Comparison of ENCODE assay signal across 12 cellular contexts in the genomic region with DNA sequence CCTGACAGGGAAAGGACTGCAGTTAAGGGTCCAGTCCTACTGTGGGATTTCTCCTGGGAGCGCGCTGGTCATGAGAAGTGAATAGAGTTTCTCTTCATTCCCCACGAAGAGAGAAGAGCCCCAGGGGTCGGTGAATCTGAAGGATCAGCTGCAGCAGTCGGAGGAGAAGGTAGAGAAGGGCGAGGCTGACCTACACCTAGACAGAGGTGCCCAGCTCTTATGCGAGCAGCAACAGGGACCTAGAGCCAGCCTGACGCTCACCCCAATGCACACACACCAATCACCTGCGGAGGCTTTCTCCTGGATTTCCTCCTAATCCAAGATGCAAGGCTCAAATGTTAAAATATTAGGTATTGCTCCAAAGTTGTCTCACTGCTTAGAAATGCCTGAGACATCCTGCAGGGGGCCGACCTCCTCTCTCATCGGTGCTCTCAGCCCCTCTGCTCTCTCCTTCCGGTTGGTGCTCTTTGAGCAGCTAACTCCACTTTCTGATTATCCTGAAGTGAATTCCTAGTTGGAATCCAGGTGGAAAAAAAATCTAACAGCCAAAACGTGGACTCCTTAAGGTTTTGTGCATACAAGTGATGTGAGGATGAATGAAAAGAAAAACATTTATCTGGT.
DNase-seq lines count a peak whose midpoint lies in the region; ATAC-seq and TF ChIP-seq lines count a peak whose summit lies in the region.
"Had no signal": no experiment of that assay in that cellular context is flagged by ENCODE, and none has a peak within 500 bp of the region (broad histone marks: within the 10 kb centered on the region; RNA-seq: fewer than 3 reads in every experiment).

No MANE protein-coding gene starts in this region.

- TF ChIP-seq CTCF in WERI-Rb-1 (IDR thresholded peaks at IDR 0.05; ENCODE audit: low read depth, low read length): peak; percentile 21; the same call in 1 of the 2 replicates

- no peaks in the 10 kb centered on the region for H3K9me3 ChIP-seq in WERI-Rb-1 (ENCODE audit: severe bottlenecking)

- ATAC-seq in HG03103 (IDR thresholded peaks at IDR 0.05; ENCODE audit: low read depth, unreplicated experiment): peak; percentile 64
- ATAC-seq in HG02610 (IDR thresholded peaks at IDR 0.05; ENCODE audit: unreplicated experiment): no peak

- H3K27me3 ChIP-seq in WERI-Rb-1 (ENCODE audit: insufficient read depth, low read depth, severe bottlenecking): no peaks in the 10 kb centered on the region

- DNase-seq in ELF-1 (ENCODE audit: low read depth, low spot score): peak; percentile 17
- peak; percentile 11 for DNase-seq in WERI-Rb-1
- peak; percentile 60 for DNase-seq in iPS-NIHi7 (ENCODE audit: extremely low spot score)
- DNase-seq in stimulated activated CD8-positive, alpha-beta memory T cell treated with anti-CD3 and anti-CD28 coated beads, Interleukin-4, amount 100 ng/mL, for 48 hours: no peak
- no peak for DNase-seq in GM03348 (ENCODE audit: low spot score)
- no peak for DNase-seq in activated effector memory CD4-positive, alpha-beta T cell treated with Interleukin-2 at 50 U/mL for 16 hours
- DNase-seq: DMS153, naive B cell, NCI-H187 treated with DMSO at 0.1 percent for 48 hours had no signal

- no peak overlapping the region for H3K27ac ChIP-seq in WERI-Rb-1
- H3K27ac ChIP-seq: HL-60 had no signal

- H3K36me3 ChIP-seq in WERI-Rb-1: no peaks in the 10 kb centered on the region

- no peak overlapping the region for H3K4me3 ChIP-seq in WERI-Rb-1 (ENCODE audit: low read depth, low read length)

Comparison
In these comparisons a context has a peak if more than half of its experiments do, and no peak if none do; other contexts are left out.
1. DNase-seq: peak in ELF-1 (single experiment), WERI-Rb-1 (single experiment) and iPS-NIHi7 (single experiment); none in stimulated activated CD8-positive, alpha-beta memory T cell treated with anti-CD3 and anti-CD28 coated beads, Interleukin-4, amount 100 ng/mL, for 48 hours (single experiment), GM03348 (single experiment) and activated effector memory CD4-positive, alpha-beta T cell treated with Interleukin-2 at 50 U/mL for 16 hours (single experiment).